Comparison of ENCODE assay signal across 16 cellular contexts in the genomic region with DNA sequence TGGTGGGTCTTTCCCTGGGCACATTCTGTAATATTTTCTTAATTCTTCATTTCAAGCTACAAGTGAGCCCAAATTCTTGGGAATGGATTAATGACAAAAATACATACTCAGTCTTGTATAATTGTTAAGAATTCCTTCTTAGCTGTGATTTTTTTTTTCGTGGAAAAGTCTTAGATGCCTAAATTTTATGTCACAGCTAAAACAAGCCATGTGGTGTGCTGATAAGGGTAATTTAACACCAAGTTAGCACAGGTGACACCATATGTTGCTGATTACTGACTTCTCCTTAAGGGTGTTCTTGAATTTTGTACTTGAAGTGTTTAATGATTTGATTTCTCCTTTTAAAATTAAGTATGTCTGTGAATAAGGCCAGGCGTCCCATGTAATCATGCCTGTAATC. TPM values are rescaled to one million over a fixed set of nuclear protein-coding genes. Genes with fewer than 3 reads are reported as not detected.
DNase-seq lines count a peak whose midpoint lies in the region; ATAC-seq and TF ChIP-seq lines count a peak whose summit lies in the region.
"Had no signal": no experiment of that assay in that cellular context is flagged by ENCODE, and none has a peak within 500 bp of the region (broad histone marks: within the 10 kb centered on the region; RNA-seq: fewer than 3 reads in every experiment).

No MANE protein-coding gene starts in this region.

- H3K36me3 ChIP-seq in Loucy (ENCODE audit: insufficient read depth, low read length): no peaks in the 10 kb centered on the region
- no peaks in the 10 kb centered on the region for H3K36me3 ChIP-seq in parathyroid adenoma (ENCODE audit: control insufficient read depth, insufficient read depth, low read length)

- CTCF ChIA-PET in activated CD4-positive, alpha-beta T cell treated with anti-CD3 and anti-CD28 coated beads for 36 hours (lab: Charles Lee): interaction anchor here (0.9 to 1.5 kb wide), 4 partner anchors 8 to 189 kb away, joined by 3 to 4 read pairs (median 3); no protein-coding TSS in a partner anchor

- H3K27me3 Mint-ChIP-seq in activated CD4-positive, alpha-beta T cell treated with anti-CD3 and anti-CD28 coated beads for 36 hours: no peaks in the 10 kb centered on the region
- H3K27me3 Mint-ChIP-seq in activated naive CD8-positive, alpha-beta T cell treated with anti-CD3 and anti-CD28 coated beads, Interleukin-2, amount 50 U/mL, for 24 hours: no peaks in the 10 kb centered on the region
- H3K27me3 Mint-ChIP-seq: activated CD8-positive, alpha-beta memory T cell treated with anti-CD3 and anti-CD28 coated beads, Interleukin-2, amount 10 ng/mL, durations not matched to agents 7 days and 5 days had no signal

- H2AFZ ChIP-seq in Loucy (ENCODE audit: low read length) (no peak overlapping the region), parathyroid adenoma (no peak overlapping the region)

- no peaks in the 10 kb centered on the region for H3K9me3 ChIP-seq in Loucy (ENCODE audit: insufficient read depth, low read depth, low read length)
- no peaks in the 10 kb centered on the region for H3K9me3 ChIP-seq in parathyroid adenoma (ENCODE audit: control insufficient read depth, low read length)

- POLR2A ChIA-PET in activated CD4-positive, alpha-beta T cell treated with anti-CD3 and anti-CD28 coated beads for 36 hours (lab: Charles Lee): interaction anchor here (0.6 to 2.8 kb wide), 3 partner anchors 28 to 193 kb away, joined by 4 to 21 read pairs (median 8); partner anchors contain the start of gene INTS6

- H3K9ac ChIP-seq in Loucy (ENCODE audit: low read depth, low read length, poor library complexity, severe bottlenecking): no peak overlapping the region
- H3K9ac ChIP-seq in parathyroid adenoma: no peak overlapping the region

- peak overlapping the region; percentile 6 for H3K4me3 Mint-ChIP-seq in activated CD4-positive, alpha-beta T cell treated with anti-CD3 and anti-CD28 coated beads for 36 hours
- H3K4me3 Mint-ChIP-seq in activated naive CD8-positive, alpha-beta T cell treated with anti-CD3 and anti-CD28 coated beads, Interleukin-2, amount 50 U/mL, for 24 hours: no peak overlapping the region

- no peak for TF ChIP-seq CTCF in Loucy (conservative IDR thresholded peaks at IDR 0.05; ENCODE audit: low read length)
- no peak for TF ChIP-seq CTCF in parathyroid adenoma (IDR thresholded peaks at IDR 0.05)

- H3K27ac ChIP-seq in parathyroid adenoma: no peak overlapping the region

- H3K4me1 Mint-ChIP-seq in activated CD4-positive, alpha-beta T cell treated with anti-CD3 and anti-CD28 coated beads for 36 hours: peaks cover 18% of the 10 kb centered on the region
- H3K4me1 Mint-ChIP-seq in activated naive CD8-positive, alpha-beta T cell treated with anti-CD3 and anti-CD28 coated beads, Interleukin-2, amount 50 U/mL, for 24 hours: peaks cover 28% of the 10 kb centered on the region

- H3K36me3 Mint-ChIP-seq in activated CD4-positive, alpha-beta T cell treated with anti-CD3 and anti-CD28 coated beads for 36 hours (ENCODE audit: low read depth): peaks cover 2% of the 10 kb centered on the region
- no peaks in the 10 kb centered on the region for H3K36me3 Mint-ChIP-seq in activated naive CD8-positive, alpha-beta T cell treated with anti-CD3 and anti-CD28 coated beads, Interleukin-2, amount 50 U/mL, for 24 hours (ENCODE audit: low read depth)

- peaks cover 24% of the 10 kb centered on the region for H3K4me1 ChIP-seq in Loucy (ENCODE audit: insufficient read depth, low read length, poor library complexity, severe bottlenecking)
- no peaks in the 10 kb centered on the region for H3K4me1 ChIP-seq in parathyroid adenoma

- no peaks in the 10 kb centered on the region for H3K27me3 ChIP-seq in Loucy (ENCODE audit: insufficient read depth, low read length, poor library complexity, severe bottlenecking)
- H3K27me3 ChIP-seq in parathyroid adenoma (ENCODE audit: control insufficient read depth, insufficient read depth, low read length): no peaks in the 10 kb centered on the region

- peaks cover 6% of the 10 kb centered on the region for H4K20me1 ChIP-seq in Loucy (ENCODE audit: insufficient read depth, low read length, poor library complexity, severe bottlenecking)

- no peaks in the 10 kb centered on the region for H3K9me3 Mint-ChIP-seq in activated CD4-positive, alpha-beta T cell treated with anti-CD3 and anti-CD28 coated beads for 36 hours (ENCODE audit: low read depth)
- H3K9me3 Mint-ChIP-seq in activated naive CD8-positive, alpha-beta T cell treated with anti-CD3 and anti-CD28 coated beads, Interleukin-2, amount 50 U/mL, for 24 hours: no peaks in the 10 kb centered on the region

- H3F3A ChIP-seq in Loucy (ENCODE audit: low read depth): no peaks in the 10 kb centered on the region

- peak overlapping the region; percentile 91 for H3K27ac Mint-ChIP-seq in activated CD4-positive, alpha-beta T cell treated with anti-CD3 and anti-CD28 coated beads for 36 hours
- peak overlapping the region; percentile 1 for H3K27ac Mint-ChIP-seq in activated naive CD8-positive, alpha-beta T cell treated with anti-CD3 and anti-CD28 coated beads, Interleukin-2, amount 50 U/mL, for 24 hours

- no peaks in the 10 kb centered on the region for H3K9me2 ChIP-seq in Loucy (replicated peaks; ENCODE audit: low read depth, low read length)

- DNase-seq in activated CD4-positive, alpha-beta T cell treated with anti-CD3 and anti-CD28 coated beads for 36 hours: no peak
- DNase-seq in activated CD4-positive, alpha-beta T cell treated with anti-CD3 and anti-CD28 coated beads for 4 hours: no peak
- DNase-seq in activated naive CD8-positive, alpha-beta T cell treated with anti-CD3 and anti-CD28 coated beads, Interleukin-2, amount 50 U/mL, for 24 hours: no peak
- DNase-seq in GDM1 (lab: John Stamatoyannopoulos, UW) (no peak), GF-D8 (lab: John Stamatoyannopoulos, UW) (no peak)
- DNase-seq: activated CD4-positive, alpha-beta T cell treated with anti-CD3 and anti-CD28 coated beads for 1 hour; activated CD8-positive, alpha-beta memory T cell treated with anti-CD3 and anti-CD28 coated beads, Interleukin-2, amount 10 ng/mL, durations not matched to agents 7 days and 5 days; NCI-H146; stimulated activated CD4-positive, alpha-beta T cell treated with anti-CD3 and anti-CD28 coated beads, Interleukin-2, amount 100 ng/mL, for 48 hours; SW 1271; trophoblast cell had no signal

- H3K4me2 ChIP-seq in Loucy (ENCODE audit: low read depth, low read length, poor library complexity, severe bottlenecking) (peak overlapping the region; percentile 80), parathyroid adenoma (ENCODE audit: low read length) (peak overlapping the region; percentile 22)

- H3K4me3 ChIP-seq in Loucy (ENCODE audit: low read length, poor library complexity, severe bottlenecking) (no peak overlapping the region), parathyroid adenoma (ENCODE audit: low read depth, low read length) (no peak overlapping the region)
- H3K4me3 ChIP-seq: lung, smooth muscle cell had no signal

- peaks cover 65% of the 10 kb centered on the region for H3K79me2 ChIP-seq in Loucy (ENCODE audit: insufficient read depth, low read length)
- peaks cover 15% of the 10 kb centered on the region for H3K79me2 ChIP-seq in parathyroid adenoma

- intact Hi-C loops in activated CD4-positive, alpha-beta T cell treated with anti-CD3 and anti-CD28 coated beads for 36 hours (cut with DNase I, micrococcal nuclease): no loop called here

- no peak for ATAC-seq in activated CD4-positive, alpha-beta T cell treated with anti-CD3 and anti-CD28 coated beads for 36 hours
- no peak for ATAC-seq in activated naive CD8-positive, alpha-beta T cell treated with anti-CD3 and anti-CD28 coated beads, Interleukin-2, amount 50 U/mL, for 24 hours
- no peak for ATAC-seq in GM21723 (IDR thresholded peaks at IDR 0.05; ENCODE audit: unreplicated experiment)

RNA-seq across cellular contexts. Expression of gene WDFY2, which starts 29.3 kb away (rescaled TPM):
- total RNA-seq in activated CD4-positive, alpha-beta T cell treated with anti-CD3 and anti-CD28 coated beads for 36 hours: 1 to 10 TPM; 7.4 to 9.5 TPM
